ENCODE assay signal across 12 cellular contexts in the genomic region with DNA sequence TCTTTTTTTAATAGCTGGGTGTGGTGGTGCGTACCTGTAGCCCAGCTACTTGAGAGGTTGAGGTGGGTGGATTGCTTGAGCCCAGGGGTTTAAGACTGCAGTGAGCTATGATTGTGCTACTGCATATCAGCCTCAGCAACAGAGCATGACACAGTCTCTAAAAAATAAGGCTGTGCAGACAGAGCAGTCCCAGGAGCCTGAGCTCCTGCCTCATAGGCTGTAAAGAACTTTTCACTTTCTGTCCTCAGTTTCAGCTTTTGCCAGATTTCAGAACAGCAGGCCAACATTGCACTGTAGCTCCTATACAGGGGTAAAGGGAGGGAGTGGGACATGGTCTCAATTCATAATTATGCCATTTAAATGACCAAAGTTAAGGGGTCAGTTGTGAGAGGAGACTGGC.
DNase-seq lines count a peak whose midpoint lies in the region; ATAC-seq and TF ChIP-seq lines count a peak whose summit lies in the region.
"Had no signal": no experiment of that assay in that cellular context is flagged by ENCODE, and none has a peak within 500 bp of the region (broad histone marks: within the 10 kb centered on the region; RNA-seq: fewer than 3 reads in every experiment).

No MANE protein-coding gene starts in this region.

- peak overlapping the region in 1 of 2 donors; percentile 14 for H3K27ac ChIP-seq in right atrium auricular region
- H3K27ac ChIP-seq: BLaER1 treated with 17β-estradiol and CSF1 and Interleukin-3, amounts not matched to agents 10 nM and 100 nM had no signal

- TF ChIP-seq CTCF in right atrium auricular region (IDR thresholded peaks at IDR 0.05): no peak
- TF ChIP-seq CTCF in nephron (IDR thresholded peaks at IDR 0.05; ENCODE audit: unreplicated experiment in 3 of 3): no peak
- TF ChIP-seq CTCF in type B pancreatic cell (conservative IDR thresholded peaks at IDR 0.05): no peak

- intact Hi-C loops in Right ventricle myocardium superior (cut with DNase I) (no loop called here), left ventricle myocardium superior (cut with micrococcal nuclease) (no loop called here)

- H3K9me3 Mint-ChIP-seq in nephron: peaks cover 2% of the 10 kb centered on the region
- peaks cover 4% of the 10 kb centered on the region for H3K9me3 Mint-ChIP-seq in type B pancreatic cell

- H3K36me3 Mint-ChIP-seq in nephron (ENCODE audit: low read depth): no peaks in the 10 kb centered on the region
- H3K36me3 Mint-ChIP-seq in type B pancreatic cell: no peaks in the 10 kb centered on the region
- H3K36me3 Mint-ChIP-seq: CD4-positive, CD25-positive, alpha-beta regulatory T cell had no signal

- H3K27me3 ChIP-seq in right atrium auricular region: no peaks in the 10 kb centered on the region
- H3K27me3 ChIP-seq: BLaER1 treated with 17β-estradiol and CSF1 and Interleukin-3, amounts not matched to agents 10 nM and 100 nM had no signal

- ATAC-seq in Right ventricle myocardium superior (ENCODE audit: poor library complexity) (peak; percentile 79), left ventricle myocardium superior (peak; percentile 84), HG03354 (IDR thresholded peaks at IDR 0.05; ENCODE audit: poor library complexity, severe bottlenecking, unreplicated experiment) (no peak)
- ATAC-seq: HCT116 had no signal

- peaks cover 0 to 16% of the 10 kb centered on the region in 2 donors for H3K4me1 ChIP-seq in right atrium auricular region
- H3K4me1 ChIP-seq: BLaER1 treated with 17β-estradiol and CSF1 and Interleukin-3, amounts not matched to agents 10 nM and 100 nM had no signal

- H3K27ac Mint-ChIP-seq in nephron: peak overlapping the region in 2 of 3 experiments; percentile 49 to 92
- no peak overlapping the region for H3K27ac Mint-ChIP-seq in type B pancreatic cell
- H3K27ac Mint-ChIP-seq: CD4-positive, CD25-positive, alpha-beta regulatory T cell had no signal

- no peaks in the 10 kb centered on the region for H3K36me3 ChIP-seq in right atrium auricular region
- H3K36me3 ChIP-seq: BLaER1 treated with 17β-estradiol and CSF1 and Interleukin-3, amounts not matched to agents 10 nM and 100 nM had no signal

- peaks cover 0 to 5% of the 10 kb centered on the region in 2 donors for H3K9me3 ChIP-seq in right atrium auricular region

- H3K4me3 ChIP-seq in right atrium auricular region: no peak overlapping the region
- H3K4me3 ChIP-seq: BLaER1 treated with 17β-estradiol and CSF1 and Interleukin-3, amounts not matched to agents 10 nM and 100 nM had no signal

- DNase-seq in Right ventricle myocardium superior: no peak
- DNase-seq in right atrium auricular region (ENCODE audit: low spot score): no peak
- no peak for DNase-seq in left ventricle myocardium superior
- no peak for DNase-seq in type B pancreatic cell (ENCODE audit: extremely low spot score, unreplicated experiment)
- DNase-seq in activated CD8-positive, alpha-beta memory T cell treated with anti-CD3 and anti-CD28 coated beads for 24 hours: no peak
- DNase-seq: 8988T; CD4-positive, CD25-positive, alpha-beta regulatory T cell; DMS 273 treated with DMSO at 0.1 percent for 48 hours had no signal

- H3K4me1 Mint-ChIP-seq in nephron (peaks cover 30% of the 10 kb centered on the region), type B pancreatic cell (ENCODE audit: unreplicated experiment) (no peaks in the 10 kb centered on the region)

- peaks cover 4% of the 10 kb centered on the region for H3K27me3 Mint-ChIP-seq in nephron (ENCODE audit: low read depth)
- no peaks in the 10 kb centered on the region for H3K27me3 Mint-ChIP-seq in type B pancreatic cell

- H3K4me3 Mint-ChIP-seq in nephron (no peak overlapping the region), type B pancreatic cell (no peak overlapping the region)
- H3K4me3 Mint-ChIP-seq: CD4-positive, CD25-positive, alpha-beta regulatory T cell had no signal
